16 cellular contexts compared by ENCODE assay signal in the genomic region with DNA sequence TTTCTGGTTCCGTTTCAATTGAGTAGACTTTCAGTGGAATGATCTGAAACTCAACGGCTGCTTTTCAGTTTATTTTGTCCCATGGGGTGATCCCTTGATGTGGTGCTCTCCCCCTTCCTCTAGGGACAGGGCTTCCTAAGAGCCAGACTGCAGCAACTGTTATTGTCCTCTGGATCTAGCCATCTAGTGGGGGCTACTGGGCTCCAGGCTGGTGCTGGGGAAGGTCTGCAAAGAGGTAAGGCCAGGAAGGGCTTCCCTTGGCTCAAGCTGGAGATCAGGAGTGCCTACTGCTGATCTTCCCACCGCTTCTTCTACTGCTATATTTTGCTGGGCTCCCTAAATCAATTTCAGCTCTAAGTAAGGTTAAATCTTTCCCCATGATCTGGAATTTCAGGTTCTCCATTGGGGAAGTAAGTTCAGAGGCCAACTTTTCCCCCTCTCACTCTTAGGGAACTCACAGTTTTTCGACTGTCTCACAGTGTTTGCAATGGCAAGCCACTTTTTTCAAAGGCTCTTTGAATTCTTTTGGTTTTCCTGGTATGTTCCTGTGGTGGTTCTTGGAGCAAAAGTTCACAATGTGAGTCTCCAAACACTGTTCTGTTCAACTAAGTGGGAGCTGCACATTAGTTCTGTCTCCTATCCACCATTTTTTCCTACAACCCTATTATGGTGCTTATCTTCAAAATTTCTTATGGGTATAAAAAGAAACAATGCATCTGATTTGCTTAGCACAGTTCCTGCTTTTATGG.
"Had no signal": no experiment of that assay in that cellular context is flagged by ENCODE, and none has a peak within 500 bp of the region (broad histone marks: within the 10 kb centered on the region; RNA-seq: fewer than 3 reads in every experiment).

No MANE protein-coding gene starts in this region.

- ATAC-seq: activated CD8-positive, alpha-beta T cell treated with anti-CD3 and anti-CD28 coated beads, Interleukin-2, amount 10 ng/mL, durations not matched to agents 7 days and 5 days; left lung; naive thymus-derived CD8-positive, alpha-beta T cell; stimulated activated effector memory CD8-positive, alpha-beta T cell treated with anti-CD3 and anti-CD28 coated beads, Interleukin-12 subunit alpha, Interleukin-12 subunit beta, amount 100 ng/mL, for 72 hours had no signal

- H3K9ac ChIP-seq: parathyroid adenoma had no signal

- H3K4me3 ChIP-seq: breast epithelium, hepatocyte, left lung, thyroid gland had no signal

- H3K27ac ChIP-seq: breast epithelium, hepatocyte, left lung, parathyroid adenoma, thyroid gland had no signal

- H3K36me3 Mint-ChIP-seq: activated naive CD8-positive, alpha-beta T cell; stimulated activated effector memory CD8-positive, alpha-beta T cell treated with anti-CD3 and anti-CD28 coated beads, Interleukin-12 subunit alpha, Interleukin-12 subunit beta, amount 100 ng/mL, for 72 hours had no signal

- H3K27ac Mint-ChIP-seq: activated B cell treated with CpG ODN at 0.5 μM for 24 hours; activated CD8-positive, alpha-beta T cell treated with anti-CD3 and anti-CD28 coated beads, Interleukin-2, amount 10 ng/mL, durations not matched to agents 7 days and 5 days; activated naive CD8-positive, alpha-beta T cell; naive thymus-derived CD8-positive, alpha-beta T cell; stimulated activated effector memory CD8-positive, alpha-beta T cell treated with anti-CD3 and anti-CD28 coated beads, Interleukin-12 subunit alpha, Interleukin-12 subunit beta, amount 100 ng/mL, for 72 hours had no signal

- H3K36me3 ChIP-seq: breast epithelium, left lung, thyroid gland had no signal

- H3K9me3 ChIP-seq: thyroid gland had no signal

- DNase-seq: activated B cell treated with CpG ODN at 0.5 μM for 24 hours; activated CD4-positive, alpha-beta T cell treated with anti-CD3 and anti-CD28 coated beads for 48 hours; activated CD8-positive, alpha-beta memory T cell treated with anti-CD3 and anti-CD28 coated beads, Interleukin-2, amount 50 U/mL, for 4 hours; activated CD8-positive, alpha-beta T cell treated with anti-CD3 and anti-CD28 coated beads, Interleukin-2, amount 10 ng/mL, durations not matched to agents 7 days and 5 days; activated gamma-delta T cell treated with Interleukin-2 at 50 U/mL for 16 hours; cerebellar nuclear complex; kidney; left lung; naive thymus-derived CD8-positive, alpha-beta T cell; T-helper 2 cell; thyroid gland had no signal

- H3K4me3 Mint-ChIP-seq: activated B cell treated with CpG ODN at 0.5 μM for 24 hours; activated CD8-positive, alpha-beta T cell treated with anti-CD3 and anti-CD28 coated beads, Interleukin-2, amount 10 ng/mL, durations not matched to agents 7 days and 5 days; activated naive CD8-positive, alpha-beta T cell; naive thymus-derived CD8-positive, alpha-beta T cell; stimulated activated effector memory CD8-positive, alpha-beta T cell treated with anti-CD3 and anti-CD28 coated beads, Interleukin-12 subunit alpha, Interleukin-12 subunit beta, amount 100 ng/mL, for 72 hours had no signal

- H3K4me1 Mint-ChIP-seq: activated B cell treated with CpG ODN at 0.5 μM for 24 hours; naive thymus-derived CD8-positive, alpha-beta T cell; stimulated activated effector memory CD8-positive, alpha-beta T cell treated with anti-CD3 and anti-CD28 coated beads, Interleukin-12 subunit alpha, Interleukin-12 subunit beta, amount 100 ng/mL, for 72 hours had no signal

- H2AFZ ChIP-seq: hepatocyte, parathyroid adenoma had no signal

- H3K4me2 ChIP-seq: hepatocyte had no signal

- H3K4me1 ChIP-seq: breast epithelium, left lung, parathyroid adenoma, thyroid gland had no signal

- H3K27me3 ChIP-seq: breast epithelium, hepatocyte, left lung, thyroid gland had no signal

- H3K79me2 ChIP-seq: hepatocyte, parathyroid adenoma had no signal
